ENCODE assay signal across 38 cellular contexts in genomic region chr16:25374556-25374955, GRCh38.
"Had no signal": no experiment of that assay in that cellular context is flagged by ENCODE, and none has a peak within 500 bp of the region (broad histone marks: within the 10 kb centered on the region; RNA-seq: fewer than 3 reads in every experiment).

No MANE protein-coding gene starts in this region.

- H3K27ac Mint-ChIP-seq: activated B cell treated with CpG ODN at 0.5 μM for 24 hours; activated CD4-positive, alpha-beta memory T cell treated with anti-CD3 and anti-CD28 coated beads for 36 hours; activated CD4-positive, alpha-beta T cell treated with anti-CD3 and anti-CD28 coated beads, Interleukin-2, amount 10 ng/mL, durations not matched to agents 24 days and 14 days; activated CD8-positive, alpha-beta T cell treated with anti-CD3 and anti-CD28 coated beads for 36 hours; activated naive CD4-positive, alpha-beta T cell treated with anti-CD3 and anti-CD28 coated beads for 36 hours; activated naive CD4-positive, alpha-beta T cell treated with anti-CD3 and anti-CD28 coated beads, Interleukin-2, amount 50 U/mL, for 72 hours; activated naive CD8-positive, alpha-beta T cell treated with anti-CD3 and anti-CD28 coated beads, Interleukin-2, amount 10 ng/mL, durations not matched to agents 7 days and 5 days; activated naive CD8-positive, alpha-beta T cell treated with anti-CD3 and anti-CD28 coated beads, Interleukin-2, amount 50 U/mL, for 24 hours; activated T-cell treated with anti-CD3 and anti-CD28 coated beads, Interleukin-2, amount 50 U/mL, for 72 hours; activated T-helper 1 cell treated with anti-CD3 and anti-CD28 coated beads, Interleukin-12 subunit alpha, Interleukin-12 subunit beta, Interleukin-2, Interleukin-4 antibody, amounts not matched to agents 30 ng/mL and 10 ng/mL and 1 ng/mL, durations not matched to agents 14 hours and 24 hours and 36 hours; activated T-helper 17 cell treated with anti-CD3 and anti-CD28 coated beads, Interleukin-2, amount 50 U/mL, for 72 hours; brain; T-helper 1 cell treated with Interleukin-12 subunit alpha and Interleukin-12 subunit beta and Interleukin-4 antibody, amounts not matched to agents 30 μg/mL and 1 μg/mL, for 36 hours; T-helper 2 cell treated with Interferon-gamma antibody and Interleukin-4, amounts not matched to agents 5 μg/mL and 100 μg/mL, for 36 hours had no signal

- H3K9me3 Mint-ChIP-seq: activated B cell treated with CpG ODN at 0.5 μM for 24 hours; activated CD4-positive, alpha-beta T cell treated with anti-CD3 and anti-CD28 coated beads, Interleukin-2, amount 10 ng/mL, durations not matched to agents 24 days and 14 days; activated CD8-positive, alpha-beta T cell treated with anti-CD3 and anti-CD28 coated beads for 36 hours; activated naive CD4-positive, alpha-beta T cell treated with anti-CD3 and anti-CD28 coated beads for 36 hours; activated naive CD4-positive, alpha-beta T cell treated with anti-CD3 and anti-CD28 coated beads, Interleukin-2, amount 50 U/mL, for 72 hours; activated naive CD8-positive, alpha-beta T cell treated with anti-CD3 and anti-CD28 coated beads, Interleukin-2, amount 50 U/mL, for 24 hours; activated T-cell treated with anti-CD3 and anti-CD28 coated beads, Interleukin-2, amount 50 U/mL, for 4 hours; activated T-cell treated with anti-CD3 and anti-CD28 coated beads, Interleukin-2, amount 50 U/mL, for 72 hours; activated T-helper 17 cell treated with anti-CD3 and anti-CD28 coated beads, Interleukin-2, amount 50 U/mL, for 72 hours; central memory CD8-positive, alpha-beta T cell; T-helper 2 cell treated with Interferon-gamma antibody and Interleukin-4, amounts not matched to agents 5 μg/mL and 100 μg/mL, for 36 hours had no signal

- H3K4me3 Mint-ChIP-seq: activated B cell treated with CpG ODN at 0.5 μM for 24 hours; activated CD4-positive, alpha-beta memory T cell treated with anti-CD3 and anti-CD28 coated beads for 36 hours; activated CD4-positive, alpha-beta T cell treated with anti-CD3 and anti-CD28 coated beads, Interleukin-2, amount 10 ng/mL, durations not matched to agents 24 days and 14 days; activated CD8-positive, alpha-beta T cell treated with anti-CD3 and anti-CD28 coated beads for 36 hours; activated naive CD4-positive, alpha-beta T cell treated with anti-CD3 and anti-CD28 coated beads for 36 hours; activated naive CD8-positive, alpha-beta T cell treated with anti-CD3 and anti-CD28 coated beads, Interleukin-2, amount 10 ng/mL, durations not matched to agents 7 days and 5 days; activated naive CD8-positive, alpha-beta T cell treated with anti-CD3 and anti-CD28 coated beads, Interleukin-2, amount 50 U/mL, for 24 hours; activated T-cell treated with anti-CD3 and anti-CD28 coated beads, Interleukin-2, amount 50 U/mL, for 4 hours; activated T-cell treated with anti-CD3 and anti-CD28 coated beads, Interleukin-2, amount 50 U/mL, for 72 hours; activated T-helper 1 cell treated with anti-CD3 and anti-CD28 coated beads, Interleukin-12 subunit alpha, Interleukin-12 subunit beta, Interleukin-2, Interleukin-4 antibody, amounts not matched to agents 30 ng/mL and 10 ng/mL and 1 ng/mL, durations not matched to agents 14 hours and 24 hours and 36 hours; activated T-helper 17 cell treated with anti-CD3 and anti-CD28 coated beads, Interleukin-2, amount 50 U/mL, for 72 hours; brain; central memory CD8-positive, alpha-beta T cell; T-helper 1 cell treated with Interleukin-12 subunit alpha and Interleukin-12 subunit beta and Interleukin-4 antibody, amounts not matched to agents 30 μg/mL and 1 μg/mL, for 36 hours; T-helper 2 cell treated with Interferon-gamma antibody and Interleukin-4, amounts not matched to agents 5 μg/mL and 100 μg/mL, for 36 hours had no signal

- H3K9me3 ChIP-seq: ascending aorta had no signal

- H3K36me3 Mint-ChIP-seq: activated CD4-positive, alpha-beta memory T cell treated with anti-CD3 and anti-CD28 coated beads for 36 hours; activated naive CD4-positive, alpha-beta T cell treated with anti-CD3 and anti-CD28 coated beads, Interleukin-2, amount 50 U/mL, for 72 hours; activated naive CD8-positive, alpha-beta T cell treated with anti-CD3 and anti-CD28 coated beads, Interleukin-2, amount 10 ng/mL, durations not matched to agents 7 days and 5 days; brain had no signal

- H3K27ac ChIP-seq: ascending aorta, cardiac muscle cell, VCaP had no signal

- H3K27me3 ChIP-seq: ascending aorta, cardiac muscle cell had no signal

- H3K4me1 ChIP-seq: ascending aorta had no signal

- H3K4me3 ChIP-seq: ascending aorta, cardiac muscle cell had no signal

- DNase-seq: activated B cell treated with CpG ODN at 0.5 μM for 24 hours; activated CD4-positive, alpha-beta memory T cell treated with anti-CD3 and anti-CD28 coated beads for 36 hours; activated CD4-positive, alpha-beta T cell treated with anti-CD3 and anti-CD28 coated beads for 4 hours; activated CD4-positive, alpha-beta T cell treated with anti-CD3 and anti-CD28 coated beads, Interleukin-2, amount 10 ng/mL, durations not matched to agents 24 days and 14 days; activated CD4-positive, alpha-beta T cell treated with anti-CD3 and anti-CD28 coated beads, Interleukin-2, amount 50 U/mL, for 1 hour; activated CD4-positive, alpha-beta T cell treated with anti-CD3 and anti-CD28 coated beads, Interleukin-2, amount 50 U/mL, for 4 hours; activated CD4-positive, CD25-positive, alpha-beta regulatory T cell treated with anti-CD3 and anti-CD28 coated beads, Interleukin-2, amount 50 U/mL, for 72 hours; activated CD8-positive, alpha-beta memory T cell treated with anti-CD3 and anti-CD28 coated beads, Interleukin-2, amount 50 U/mL, for 4 hours; activated CD8-positive, alpha-beta T cell treated with anti-CD3 and anti-CD28 coated beads for 36 hours; activated effector memory CD4-positive, alpha-beta T cell treated with anti-CD3 and anti-CD28 coated beads, Interleukin-2, amount 50 U/mL, for 16 hours; activated gamma-delta T cell treated with Interleukin-2 at 50 U/mL for 16 hours; activated naive CD4-positive, alpha-beta T cell; activated naive CD4-positive, alpha-beta T cell treated with anti-CD3 and anti-CD28 coated beads for 36 hours; activated naive CD4-positive, alpha-beta T cell treated with anti-CD3 and anti-CD28 coated beads, Interleukin-2, amount 50 U/mL, for 16 hours; activated naive CD8-positive, alpha-beta T cell treated with anti-CD3 and anti-CD28 coated beads, Interleukin-2, amount 10 ng/mL, durations not matched to agents 7 days and 5 days; activated naive CD8-positive, alpha-beta T cell treated with anti-CD3 and anti-CD28 coated beads, Interleukin-2, amount 50 U/mL, for 24 hours; activated T-cell treated with anti-CD3 and anti-CD28 coated beads for 4 hours; activated T-cell treated with anti-CD3 and anti-CD28 coated beads, Interleukin-2, amount 50 U/mL, for 1 hour; activated T-cell treated with anti-CD3 and anti-CD28 coated beads, Interleukin-2, amount 50 U/mL, for 4 hours; activated T-cell treated with anti-CD3 and anti-CD28 coated beads, Interleukin-2, amount 50 U/mL, for 72 hours; amygdala; anterior cingulate cortex; caudate nucleus; cerebellar nuclear complex; T-helper 2 cell; T-helper 9 cell had no signal

- ATAC-seq: activated CD8-positive, alpha-beta T cell treated with anti-CD3 and anti-CD28 coated beads for 36 hours; activated naive CD4-positive, alpha-beta T cell treated with anti-CD3 and anti-CD28 coated beads, Interleukin-2, amount 50 U/mL, for 72 hours; activated naive CD8-positive, alpha-beta T cell treated with anti-CD3 and anti-CD28 coated beads, Interleukin-2, amount 50 U/mL, for 24 hours; activated T-cell treated with anti-CD3 and anti-CD28 coated beads, Interleukin-2, amount 50 U/mL, for 4 hours; activated T-cell treated with anti-CD3 and anti-CD28 coated beads, Interleukin-2, amount 50 U/mL, for 72 hours; activated T-helper 17 cell treated with anti-CD3 and anti-CD28 coated beads, Interleukin-2, amount 50 U/mL, for 72 hours had no signal

- H3K36me3 ChIP-seq: ascending aorta, cardiac muscle cell had no signal

- H3K4me1 Mint-ChIP-seq: activated B cell treated with CpG ODN at 0.5 μM for 24 hours; activated CD4-positive, alpha-beta T cell treated with anti-CD3 and anti-CD28 coated beads, Interleukin-2, amount 10 ng/mL, durations not matched to agents 24 days and 14 days; activated naive CD8-positive, alpha-beta T cell treated with anti-CD3 and anti-CD28 coated beads, Interleukin-2, amount 10 ng/mL, durations not matched to agents 7 days and 5 days; activated naive CD8-positive, alpha-beta T cell treated with anti-CD3 and anti-CD28 coated beads, Interleukin-2, amount 50 U/mL, for 24 hours; activated T-helper 17 cell treated with anti-CD3 and anti-CD28 coated beads, Interleukin-2, amount 50 U/mL, for 72 hours; brain; central memory CD8-positive, alpha-beta T cell had no signal

- FAIRE-seq: bronchial epithelial cell, TTC549 had no signal

- H3K27me3 Mint-ChIP-seq: activated CD4-positive, alpha-beta memory T cell treated with anti-CD3 and anti-CD28 coated beads for 36 hours; activated CD4-positive, alpha-beta T cell treated with anti-CD3 and anti-CD28 coated beads, Interleukin-2, amount 10 ng/mL, durations not matched to agents 24 days and 14 days; brain had no signal
